Comparison of ENCODE assay signal across 31 cellular contexts in genomic region chr16:9681556-9681955, GRCh38.
"Had no signal": no experiment of that assay in that cellular context is flagged by ENCODE, and none has a peak within 500 bp of the region (broad histone marks: within the 10 kb centered on the region; RNA-seq: fewer than 3 reads in every experiment).

No MANE protein-coding gene starts in this region.

- H3K27me3 Mint-ChIP-seq: activated CD4-positive, alpha-beta memory T cell treated with anti-CD3 and anti-CD28 coated beads, Interleukin-2, amount 10 ng/mL, durations not matched to agents 7 days and 5 days; activated CD4-positive, alpha-beta T cell treated with anti-CD3 and anti-CD28 coated beads, Interleukin-2, amount 10 ng/mL, durations not matched to agents 7 days and 5 days; activated T-helper 17 cell treated with anti-CD3 and anti-CD28 coated beads, Interleukin-2, amount 50 U/mL, for 72 hours had no signal

- H3K27ac ChIP-seq: brain microvascular endothelial cell, spleen, suprapubic skin, tibial artery, upper lobe of right lung, WERI-Rb-1 had no signal

- H3K4me1 ChIP-seq: spleen, suprapubic skin, tibial artery, upper lobe of right lung had no signal

- DNase-seq: activated CD4-positive, alpha-beta memory T cell treated with anti-CD3 and anti-CD28 coated beads, Interleukin-2, amount 10 ng/mL, durations not matched to agents 7 days and 5 days; activated CD4-positive, alpha-beta T cell treated with anti-CD3 and anti-CD28 coated beads for 1 hour; activated CD4-positive, alpha-beta T cell treated with anti-CD3 and anti-CD28 coated beads, Interleukin-2, amount 10 ng/mL, durations not matched to agents 7 days and 5 days; activated gamma-delta T cell treated with Interleukin-2 at 50 U/mL for 16 hours; activated naive CD4-positive, alpha-beta T cell treated with anti-CD3 and anti-CD28 coated beads, Interleukin-2, amount 50 U/mL, for 16 hours; activated T-cell treated with anti-CD3 and anti-CD28 coated beads, Interleukin-2, amount 50 U/mL, for 4 hours; amniotic stem cell; brain microvascular endothelial cell; cortex of kidney; foreskin fibroblast; head of caudate nucleus; hippocampal formation; kidney; left colon; mammary epithelial cell; naive B cell; nephron progenitor cell; nucleus accumbens; right cardiac atrium; spleen; stimulated activated naive CD4-positive, alpha-beta T cell; T-helper 9 cell; tibial artery; upper lobe of right lung; WERI-Rb-1 had no signal

- ATAC-seq: activated T-cell treated with anti-CD3 and anti-CD28 coated beads, Interleukin-2, amount 50 U/mL, for 4 hours; activated T-helper 17 cell treated with anti-CD3 and anti-CD28 coated beads, Interleukin-2, amount 50 U/mL, for 72 hours; esophagus mucosa; left colon; right cardiac atrium; upper lobe of right lung had no signal

- H3K27ac Mint-ChIP-seq: activated CD4-positive, alpha-beta memory T cell treated with anti-CD3 and anti-CD28 coated beads, Interleukin-2, amount 10 ng/mL, durations not matched to agents 7 days and 5 days; activated CD4-positive, alpha-beta T cell treated with anti-CD3 and anti-CD28 coated beads, Interleukin-2, amount 10 ng/mL, durations not matched to agents 7 days and 5 days; activated T-helper 17 cell treated with anti-CD3 and anti-CD28 coated beads, Interleukin-2, amount 50 U/mL, for 72 hours; naive B cell; nephron progenitor cell; T-helper 1 cell treated with Interleukin-12 subunit alpha and Interleukin-12 subunit beta and Interleukin-4 antibody, amounts not matched to agents 30 μg/mL and 1 μg/mL, for 36 hours had no signal

- H3K36me3 ChIP-seq: brain microvascular endothelial cell, spleen, suprapubic skin, tibial artery, upper lobe of right lung, WERI-Rb-1 had no signal

- H3K27me3 ChIP-seq: brain microvascular endothelial cell, suprapubic skin, tibial artery, upper lobe of right lung had no signal

- H3K9me3 ChIP-seq: suprapubic skin had no signal

- H3K4me3 ChIP-seq: spleen, suprapubic skin, tibial artery, upper lobe of right lung had no signal

- H3K4me1 Mint-ChIP-seq: activated CD4-positive, alpha-beta memory T cell treated with anti-CD3 and anti-CD28 coated beads, Interleukin-2, amount 10 ng/mL, durations not matched to agents 7 days and 5 days; activated CD4-positive, alpha-beta T cell treated with anti-CD3 and anti-CD28 coated beads, Interleukin-2, amount 10 ng/mL, durations not matched to agents 7 days and 5 days; activated T-helper 17 cell treated with anti-CD3 and anti-CD28 coated beads, Interleukin-2, amount 50 U/mL, for 72 hours; naive B cell had no signal

- FAIRE-seq: astrocyte, kidney, TTC549 had no signal

- H3K4me3 Mint-ChIP-seq: activated CD4-positive, alpha-beta memory T cell treated with anti-CD3 and anti-CD28 coated beads, Interleukin-2, amount 10 ng/mL, durations not matched to agents 7 days and 5 days; activated CD4-positive, alpha-beta T cell treated with anti-CD3 and anti-CD28 coated beads, Interleukin-2, amount 10 ng/mL, durations not matched to agents 7 days and 5 days; activated T-cell treated with anti-CD3 and anti-CD28 coated beads, Interleukin-2, amount 50 U/mL, for 4 hours; activated T-helper 17 cell treated with anti-CD3 and anti-CD28 coated beads, Interleukin-2, amount 50 U/mL, for 72 hours; naive B cell; nephron progenitor cell; T-helper 1 cell treated with Interleukin-12 subunit alpha and Interleukin-12 subunit beta and Interleukin-4 antibody, amounts not matched to agents 30 μg/mL and 1 μg/mL, for 36 hours had no signal
